ENCODE assay signal across 8 cellular contexts in genomic region chr1:227734546-227734857, GRCh38. TPM values are rescaled to one million over a fixed set of nuclear protein-coding genes. Genes with fewer than 3 reads are reported as not detected.
DNase-seq lines count a peak whose midpoint lies in the region; ATAC-seq and TF ChIP-seq lines count a peak whose summit lies in the region.

No MANE protein-coding gene starts in this region.

- no peaks in the 10 kb centered on the region for H3K4me1 ChIP-seq in aorta (ENCODE audit: control insufficient read depth in 1 of 2, insufficient read depth in 2 of 2, low read length in 2 of 2)

- DNase-seq in astrocyte of the cerebellum (ENCODE audit: low read depth) (no peak), lower leg skin (ENCODE audit: low spot score in 2 of 2) (no peak), aorta (no peak), SK-N-DZ (ENCODE audit: low spot score) (no peak)
- DNase-seq in stimulated activated CD4-positive, alpha-beta T cell treated with anti-CD3 and anti-CD28 coated beads, Interleukin-4, amount 100 ng/mL, for 4 hours = no peak

- peak; percentile 3 for ATAC-seq in HG03442 (IDR thresholded peaks at IDR 0.05; ENCODE audit: unreplicated experiment)
- ATAC-seq in aorta (ENCODE audit: low FRiP score) = no peak
- ATAC-seq in GM21786 (IDR thresholded peaks at IDR 0.05; ENCODE audit: unreplicated experiment) = no peak

- TF ChIP-seq POLR2A in lower leg skin (IDR thresholded peaks at IDR 0.05) = no peak

- H3K9me3 ChIP-seq in aorta (ENCODE audit: control insufficient read depth, low read length) = no peaks in the 10 kb centered on the region

- TF ChIP-seq CTCF in astrocyte of the cerebellum (IDR thresholded peaks at IDR 0.05; ENCODE audit: low read depth, low read length, missing control alignments) (no peak), lower leg skin (IDR thresholded peaks at IDR 0.05) (no peak)

- H3K4me3 ChIP-seq in GM08714 (ENCODE audit: low read length) (peak overlapping the region; percentile 78), astrocyte of the cerebellum (ENCODE audit: low read depth, low read length) (peak overlapping the region; percentile 89), lower leg skin (ENCODE audit: low read depth, poor library complexity, severe bottlenecking) (peak overlapping the region; percentile 97), aorta (ENCODE audit: low read length in 2 of 2) (peak overlapping the region; percentile 64 to 71)

- no peaks in the 10 kb centered on the region for H3K27me3 ChIP-seq in aorta (ENCODE audit: control insufficient read depth in 1 of 2, insufficient read depth in 2 of 2, low read length in 1 of 2)

- H3K27ac ChIP-seq in aorta (ENCODE audit: low read depth in 1 of 2, low read length in 2 of 2) = no peak overlapping the region

- intact Hi-C loops in lower leg skin (cut with DNase I; ENCODE audit: low total_unique reads) (no loop called here), aorta (cut with DNase I) (loop anchor here in 1 of 2 donors (5.0 to 10.0 kb wide), 4 partner anchors 50 to 370 kb away; partner anchors contain the start of genes C1orf35, MRPL55 and ZNF678)

- H3K36me3 ChIP-seq in aorta (ENCODE audit: control insufficient read depth in 1 of 2, insufficient read depth in 2 of 2, low read length in 1 of 2) = peaks cover 0 to 2% of the 10 kb centered on the region in 2 donors

- 1 to 3% methylated on average over 10 of the region's 10 CpGs for WGBS in lower leg skin, 2 donors
- 1 to 3% methylated on average over 10 of the region's 10 CpGs for WGBS in aorta, 2 donors

- in situ Hi-C loops in astrocyte of the cerebellum (cut with HindIII; ENCODE audit: low sequenced_read_pairs) = no loop called here

RNA-seq across cellular contexts. Expression of gene JMJD4, which starts 0.6 kb away (rescaled TPM):
- total RNA-seq in lower leg skin (10 to 100 TPM; 11.8 to 22.9 (median 14.6) TPM), aorta (10 to 100 TPM; 13.3 to 14.4 TPM)
- 10 to 100 TPM; 10.6 to 11.9 TPM for polyA plus RNA-seq in aorta
- polyA plus RNA-seq in SK-N-DZ (2014; cell fraction: cytosol; rRNA removed) = 23.2 and 25.0 TPM in 2 replicates
- 41.6 and 44.7 TPM in 2 replicates for polyA plus RNA-seq in SK-N-DZ (2014; cell fraction: nucleus; rRNA removed)

RNA-seq across cellular contexts. Expression of gene SNAP47, which starts 0.7 kb away (rescaled TPM):
- total RNA-seq in lower leg skin = 10 to 100 TPM; 25.2 to 41.9 (median 34.7) TPM
- total RNA-seq in aorta = 10 to 100 TPM; 18.1 to 24.6 TPM
- polyA plus RNA-seq in aorta = 10 to 100 TPM; 14.6 to 14.8 TPM
- 43.9 and 45.4 TPM in 2 replicates for polyA plus RNA-seq in SK-N-DZ (2014; cell fraction: cytosol; rRNA removed)
- polyA plus RNA-seq in SK-N-DZ (2014; cell fraction: nucleus; rRNA removed) = 32.6 and 34.6 TPM in 2 replicates
